Comparison of ENCODE assay signal across 9 cellular contexts in genomic region chr10:110873951-110874350, GRCh38. TPM values are rescaled to one million over a fixed set of nuclear protein-coding genes. Genes with fewer than 3 reads are reported as not detected.
A peak's percentile ranks its signal among the peaks of the same experiment; 100 is the strongest.
DNase-seq lines count a peak whose midpoint lies in the region; ATAC-seq and TF ChIP-seq lines count a peak whose summit lies in the region.
"Had no signal": no experiment of that assay in that cellular context is flagged by ENCODE, and none has a peak within 500 bp of the region (broad histone marks: within the 10 kb centered on the region; RNA-seq: fewer than 3 reads in every experiment).

No MANE protein-coding gene starts in this region.

- no peak for DNase-seq in HAP-1 (ENCODE audit: low spot score in 2 of 2)
- no peak for DNase-seq in fibroblast of villous mesenchyme (ENCODE audit: low read depth)
- no peak for DNase-seq in AG08395 (ENCODE audit: low spot score)
- DNase-seq: activated gamma-delta T cell treated with Interleukin-2 at 50 U/mL for 16 hours, NCI-H1417 had no signal

- ATAC-seq in HG03175 (IDR thresholded peaks at IDR 0.05; ENCODE audit: unreplicated experiment): no peak
- no peak for ATAC-seq in HG02981 (IDR thresholded peaks at IDR 0.05; ENCODE audit: unreplicated experiment)

- H3K4me3 ChIP-seq in HAP-1 (peak overlapping the region; percentile 58), fibroblast of villous mesenchyme (ENCODE audit: low read depth, low read length) (peak overlapping the region; percentile 87), skin epidermis (peak overlapping the region; percentile 67 to 100 (median 83))

- H3K27me3 ChIP-seq in HAP-1 (ENCODE audit: low read depth): no peaks in the 10 kb centered on the region

- in situ Hi-C loops in HAP-1 (cut with MboI; ENCODE audit: low sequenced_read_pairs): no loop called here

- peak overlapping the region; percentile 96 for H3K27ac ChIP-seq in VCaP
- H3K27ac ChIP-seq in skin epidermis: peak overlapping the region in 12 of 21 experiments; percentile 50 to 100 (median 98)

- H3K36me3 ChIP-seq in HAP-1 (replicated peaks): no peaks in the 10 kb centered on the region; the same call in 1 of the 2 replicates

- no peaks in the 10 kb centered on the region for H3K9me3 ChIP-seq in HAP-1

- TF ChIP-seq CTCF in VCaP (conservative IDR thresholded peaks at IDR 0.05) (no peak), fibroblast of villous mesenchyme (IDR thresholded peaks at IDR 0.05; ENCODE audit: insufficient read depth, low read depth, low read length) (no peak)

- peaks cover 21% of the 10 kb centered on the region for H3K4me1 ChIP-seq in HAP-1

RNA-seq across cellular contexts. Expression of gene PDCD4, which starts 2.2 kb away (rescaled TPM):
- 18.4 and 35.8 TPM in 2 replicates for total RNA-seq in fibroblast of villous mesenchyme

RNA-seq across cellular contexts. Expression of gene BBIP1, which starts 45.0 kb away (rescaled TPM):
- total RNA-seq in fibroblast of villous mesenchyme: 20.6 and 23.3 TPM in 2 replicates

RNA-seq across cellular contexts. Expression of gene SHOC2, which starts 45.5 kb away (rescaled TPM):
- 50.9 and 69.5 TPM in 2 replicates for total RNA-seq in fibroblast of villous mesenchyme
